In genomic region chr7:151614019-151614418, GRCh38 we compare ENCODE assay signal across 35 cellular contexts.
"Had no signal": no experiment of that assay in that cellular context is flagged by ENCODE, and none has a peak within 500 bp of the region (broad histone marks: within the 10 kb centered on the region; RNA-seq: fewer than 3 reads in every experiment).

No MANE protein-coding gene starts in this region.

- DNase-seq: activated B cell treated with CpG ODN at 0.5 μM for 24 hours; activated CD4-positive, alpha-beta memory T cell treated with anti-CD3 and anti-CD28 coated beads for 36 hours; activated CD4-positive, alpha-beta T cell treated with anti-CD3 and anti-CD28 coated beads for 4 hours; activated CD4-positive, alpha-beta T cell treated with anti-CD3 and anti-CD28 coated beads, Interleukin-2, amount 10 ng/mL, durations not matched to agents 24 days and 14 days; activated CD4-positive, alpha-beta T cell treated with anti-CD3 and anti-CD28 coated beads, Interleukin-2, amount 50 U/mL, for 1 hour; activated CD4-positive, alpha-beta T cell treated with anti-CD3 and anti-CD28 coated beads, Interleukin-2, amount 50 U/mL, for 4 hours; activated CD4-positive, CD25-positive, alpha-beta regulatory T cell treated with anti-CD3 and anti-CD28 coated beads, Interleukin-2, amount 50 U/mL, for 72 hours; activated CD8-positive, alpha-beta memory T cell treated with anti-CD3 and anti-CD28 coated beads, Interleukin-2, amount 50 U/mL, for 4 hours; activated CD8-positive, alpha-beta T cell treated with anti-CD3 and anti-CD28 coated beads for 36 hours; activated effector memory CD4-positive, alpha-beta T cell treated with anti-CD3 and anti-CD28 coated beads, Interleukin-2, amount 50 U/mL, for 16 hours; activated gamma-delta T cell treated with Interleukin-2 at 50 U/mL for 16 hours; activated naive CD4-positive, alpha-beta T cell; activated naive CD4-positive, alpha-beta T cell treated with anti-CD3 and anti-CD28 coated beads for 36 hours; activated naive CD4-positive, alpha-beta T cell treated with anti-CD3 and anti-CD28 coated beads, Interleukin-2, amount 50 U/mL, for 16 hours; activated naive CD8-positive, alpha-beta T cell treated with anti-CD3 and anti-CD28 coated beads for 36 hours; activated T-cell treated with anti-CD3 and anti-CD28 coated beads for 4 hours; activated T-cell treated with anti-CD3 and anti-CD28 coated beads, Interleukin-2, amount 50 U/mL, for 1 hour; activated T-cell treated with anti-CD3 and anti-CD28 coated beads, Interleukin-2, amount 50 U/mL, for 4 hours; activated T-cell treated with anti-CD3 and anti-CD28 coated beads, Interleukin-2, amount 50 U/mL, for 72 hours; amniotic stem cell; aorta; body of pancreas; brain microvascular endothelial cell; central memory CD4-positive, alpha-beta T cell; T-helper 1 cell; T-helper 2 cell; T-helper 9 cell had no signal

- H3K4me3 ChIP-seq: adrenal gland, body of pancreas, breast epithelium had no signal

- H3K36me3 Mint-ChIP-seq: activated CD4-positive, alpha-beta memory T cell treated with anti-CD3 and anti-CD28 coated beads for 36 hours; activated naive CD4-positive, alpha-beta T cell treated with anti-CD3 and anti-CD28 coated beads, Interleukin-2, amount 50 U/mL, for 72 hours; activated naive CD8-positive, alpha-beta T cell treated with anti-CD3 and anti-CD28 coated beads for 36 hours had no signal

- H3K9me3 ChIP-seq: adrenal gland, body of pancreas, breast epithelium had no signal

- H3K4me3 Mint-ChIP-seq: activated B cell treated with CpG ODN at 0.5 μM for 24 hours; activated CD4-positive, alpha-beta memory T cell treated with anti-CD3 and anti-CD28 coated beads for 36 hours; activated CD4-positive, alpha-beta T cell treated with anti-CD3 and anti-CD28 coated beads, Interleukin-2, amount 10 ng/mL, durations not matched to agents 24 days and 14 days; activated CD8-positive, alpha-beta T cell treated with anti-CD3 and anti-CD28 coated beads for 36 hours; activated naive CD4-positive, alpha-beta T cell treated with anti-CD3 and anti-CD28 coated beads for 36 hours; activated naive CD8-positive, alpha-beta T cell treated with anti-CD3 and anti-CD28 coated beads for 36 hours; activated T-cell treated with anti-CD3 and anti-CD28 coated beads, Interleukin-2, amount 50 U/mL, for 4 hours; activated T-cell treated with anti-CD3 and anti-CD28 coated beads, Interleukin-2, amount 50 U/mL, for 72 hours; activated T-helper 1 cell treated with anti-CD3 and anti-CD28 coated beads, Interleukin-12 subunit alpha, Interleukin-12 subunit beta, Interleukin-2, Interleukin-4 antibody, amounts not matched to agents 30 ng/mL and 10 ng/mL and 1 ng/mL, durations not matched to agents 14 hours and 24 hours and 36 hours; activated T-helper 17 cell treated with anti-CD3 and anti-CD28 coated beads, Interleukin-2, amount 50 U/mL, for 72 hours; T-helper 1 cell treated with Interleukin-12 subunit alpha and Interleukin-12 subunit beta and Interleukin-4 antibody, amounts not matched to agents 30 μg/mL and 1 μg/mL, for 36 hours; T-helper 2 cell treated with Interferon-gamma antibody and Interleukin-4, amounts not matched to agents 5 μg/mL and 100 μg/mL, for 36 hours had no signal

- H3K4me1 ChIP-seq: adrenal gland, breast epithelium had no signal

- H3K27me3 ChIP-seq: adrenal gland, body of pancreas, brain microvascular endothelial cell, breast epithelium had no signal

- H3K36me3 ChIP-seq: adrenal gland, breast epithelium had no signal

- H3K4me1 Mint-ChIP-seq: activated CD4-positive, alpha-beta T cell treated with anti-CD3 and anti-CD28 coated beads, Interleukin-2, amount 10 ng/mL, durations not matched to agents 24 days and 14 days had no signal

- ATAC-seq: activated CD8-positive, alpha-beta T cell treated with anti-CD3 and anti-CD28 coated beads for 36 hours; activated naive CD4-positive, alpha-beta T cell treated with anti-CD3 and anti-CD28 coated beads, Interleukin-2, amount 50 U/mL, for 72 hours; activated T-cell treated with anti-CD3 and anti-CD28 coated beads, Interleukin-2, amount 50 U/mL, for 4 hours; activated T-cell treated with anti-CD3 and anti-CD28 coated beads, Interleukin-2, amount 50 U/mL, for 72 hours; activated T-helper 17 cell treated with anti-CD3 and anti-CD28 coated beads, Interleukin-2, amount 50 U/mL, for 72 hours; body of pancreas had no signal

- H3K27me3 Mint-ChIP-seq: activated B cell treated with CpG ODN at 0.5 μM for 24 hours; activated CD4-positive, alpha-beta memory T cell treated with anti-CD3 and anti-CD28 coated beads for 36 hours; activated CD4-positive, alpha-beta T cell treated with anti-CD3 and anti-CD28 coated beads, Interleukin-2, amount 10 ng/mL, durations not matched to agents 24 days and 14 days; activated CD8-positive, alpha-beta T cell treated with anti-CD3 and anti-CD28 coated beads for 36 hours; activated naive CD8-positive, alpha-beta T cell treated with anti-CD3 and anti-CD28 coated beads for 36 hours; activated T-helper 17 cell treated with anti-CD3 and anti-CD28 coated beads, Interleukin-2, amount 50 U/mL, for 72 hours had no signal

- H3K27ac ChIP-seq: adrenal gland, body of pancreas, brain microvascular endothelial cell, breast epithelium, VCaP had no signal

- H3K9me3 Mint-ChIP-seq: activated B cell treated with CpG ODN at 0.5 μM for 24 hours; activated CD4-positive, alpha-beta memory T cell treated with anti-CD3 and anti-CD28 coated beads for 36 hours; activated CD4-positive, alpha-beta T cell treated with anti-CD3 and anti-CD28 coated beads, Interleukin-2, amount 10 ng/mL, durations not matched to agents 24 days and 14 days; activated CD8-positive, alpha-beta T cell treated with anti-CD3 and anti-CD28 coated beads for 36 hours; activated naive CD4-positive, alpha-beta T cell treated with anti-CD3 and anti-CD28 coated beads for 36 hours; activated naive CD4-positive, alpha-beta T cell treated with anti-CD3 and anti-CD28 coated beads, Interleukin-2, amount 50 U/mL, for 72 hours; activated naive CD8-positive, alpha-beta T cell treated with anti-CD3 and anti-CD28 coated beads for 36 hours; activated T-cell treated with anti-CD3 and anti-CD28 coated beads, Interleukin-2, amount 50 U/mL, for 4 hours; activated T-cell treated with anti-CD3 and anti-CD28 coated beads, Interleukin-2, amount 50 U/mL, for 72 hours; activated T-helper 1 cell treated with anti-CD3 and anti-CD28 coated beads, Interleukin-12 subunit alpha, Interleukin-12 subunit beta, Interleukin-2, Interleukin-4 antibody, amounts not matched to agents 30 ng/mL and 10 ng/mL and 1 ng/mL, durations not matched to agents 14 hours and 24 hours and 36 hours; activated T-helper 17 cell treated with anti-CD3 and anti-CD28 coated beads, Interleukin-2, amount 50 U/mL, for 72 hours; T-helper 1 cell treated with Interleukin-12 subunit alpha and Interleukin-12 subunit beta and Interleukin-4 antibody, amounts not matched to agents 30 μg/mL and 1 μg/mL, for 36 hours; T-helper 2 cell treated with Interferon-gamma antibody and Interleukin-4, amounts not matched to agents 5 μg/mL and 100 μg/mL, for 36 hours had no signal

- H3K27ac Mint-ChIP-seq: activated B cell treated with CpG ODN at 0.5 μM for 24 hours; activated CD4-positive, alpha-beta memory T cell treated with anti-CD3 and anti-CD28 coated beads for 36 hours; activated CD4-positive, alpha-beta T cell treated with anti-CD3 and anti-CD28 coated beads, Interleukin-2, amount 10 ng/mL, durations not matched to agents 24 days and 14 days; activated CD8-positive, alpha-beta T cell treated with anti-CD3 and anti-CD28 coated beads for 36 hours; activated naive CD4-positive, alpha-beta T cell treated with anti-CD3 and anti-CD28 coated beads for 36 hours; activated naive CD4-positive, alpha-beta T cell treated with anti-CD3 and anti-CD28 coated beads, Interleukin-2, amount 50 U/mL, for 72 hours; activated naive CD8-positive, alpha-beta T cell treated with anti-CD3 and anti-CD28 coated beads for 36 hours; activated T-cell treated with anti-CD3 and anti-CD28 coated beads, Interleukin-2, amount 50 U/mL, for 72 hours; activated T-helper 1 cell treated with anti-CD3 and anti-CD28 coated beads, Interleukin-12 subunit alpha, Interleukin-12 subunit beta, Interleukin-2, Interleukin-4 antibody, amounts not matched to agents 30 ng/mL and 10 ng/mL and 1 ng/mL, durations not matched to agents 14 hours and 24 hours and 36 hours; T-helper 1 cell treated with Interleukin-12 subunit alpha and Interleukin-12 subunit beta and Interleukin-4 antibody, amounts not matched to agents 30 μg/mL and 1 μg/mL, for 36 hours; T-helper 2 cell treated with Interferon-gamma antibody and Interleukin-4, amounts not matched to agents 5 μg/mL and 100 μg/mL, for 36 hours had no signal
